Comparison of ENCODE assay signal across 33 cellular contexts in genomic region chr11:134794192-134794591, GRCh38.
"Had no signal": no experiment of that assay in that cellular context is flagged by ENCODE, and none has a peak within 500 bp of the region (broad histone marks: within the 10 kb centered on the region; RNA-seq: fewer than 3 reads in every experiment).

No MANE protein-coding gene starts in this region.

- H3K9me3 ChIP-seq: ascending aorta, breast epithelium, colonic mucosa, esophagus squamous epithelium, gastroesophageal sphincter, heart right ventricle had no signal

- H3K27me3 ChIP-seq: ascending aorta, breast epithelium, cardiac muscle cell, colonic mucosa had no signal

- H3K4me3 Mint-ChIP-seq: activated B cell treated with CpG ODN at 0.5 μM for 24 hours; activated CD8-positive, alpha-beta T cell treated with anti-CD3 and anti-CD28 coated beads for 36 hours; activated naive CD4-positive, alpha-beta T cell treated with anti-CD3 and anti-CD28 coated beads for 36 hours; activated naive CD8-positive, alpha-beta T cell treated with anti-CD3 and anti-CD28 coated beads, Interleukin-2, amount 10 ng/mL, durations not matched to agents 7 days and 5 days; activated T-cell treated with anti-CD3 and anti-CD28 coated beads, Interleukin-2, amount 50 U/mL, for 4 hours; activated T-helper 1 cell treated with anti-CD3 and anti-CD28 coated beads, Interleukin-12 subunit alpha, Interleukin-12 subunit beta, Interleukin-2, Interleukin-4 antibody, amounts not matched to agents 30 ng/mL and 10 ng/mL and 1 ng/mL, durations not matched to agents 14 hours and 24 hours and 36 hours; brain; T-helper 17 cell; T-helper 2 cell treated with Interferon-gamma antibody and Interleukin-4, amounts not matched to agents 5 μg/mL and 100 μg/mL, for 36 hours had no signal

- H3K4me1 ChIP-seq: ascending aorta, breast epithelium, colonic mucosa, esophagus squamous epithelium, gastroesophageal sphincter, heart right ventricle had no signal

- H3K27ac ChIP-seq: ascending aorta, breast epithelium, cardiac muscle cell, colonic mucosa, epithelial cell of prostate, esophagus squamous epithelium, gastroesophageal sphincter, heart right ventricle, WERI-Rb-1 had no signal

- H3K27ac Mint-ChIP-seq: activated B cell treated with CpG ODN at 0.5 μM for 24 hours; activated CD8-positive, alpha-beta T cell treated with anti-CD3 and anti-CD28 coated beads for 36 hours; activated naive CD4-positive, alpha-beta T cell treated with anti-CD3 and anti-CD28 coated beads for 36 hours; activated naive CD4-positive, alpha-beta T cell treated with anti-CD3 and anti-CD28 coated beads, Interleukin-2, amount 50 U/mL, for 72 hours; activated naive CD8-positive, alpha-beta T cell treated with anti-CD3 and anti-CD28 coated beads, Interleukin-2, amount 10 ng/mL, durations not matched to agents 7 days and 5 days; activated T-helper 1 cell treated with anti-CD3 and anti-CD28 coated beads, Interleukin-12 subunit alpha, Interleukin-12 subunit beta, Interleukin-2, Interleukin-4 antibody, amounts not matched to agents 30 ng/mL and 10 ng/mL and 1 ng/mL, durations not matched to agents 14 hours and 24 hours and 36 hours; activated T-helper 2 cell treated with anti-CD3 and anti-CD28 coated beads, Interferon-gamma antibody, Interleukin-2, Interleukin-4, amounts not matched to agents 10 μg/mL and 5 μg/mL and 100 μg/mL, durations not matched to agents 14 hours and 24 hours and 36 hours; brain; T-helper 17 cell; T-helper 2 cell treated with Interferon-gamma antibody and Interleukin-4, amounts not matched to agents 5 μg/mL and 100 μg/mL, for 36 hours had no signal

- DNase-seq: activated B cell treated with CpG ODN at 0.5 μM for 24 hours; activated CD4-positive, alpha-beta T cell treated with anti-CD3 and anti-CD28 coated beads for 48 hours; activated CD4-positive, alpha-beta T cell treated with anti-CD3 and anti-CD28 coated beads, Interleukin-2, amount 50 U/mL, for 1 hour; activated CD4-positive, alpha-beta T cell treated with anti-CD3 and anti-CD28 coated beads, Interleukin-2, amount 50 U/mL, for 48 hours; activated CD8-positive, alpha-beta memory T cell treated with anti-CD3 and anti-CD28 coated beads for 24 hours; activated CD8-positive, alpha-beta T cell treated with anti-CD3 and anti-CD28 coated beads for 36 hours; activated effector memory CD4-positive, alpha-beta T cell treated with anti-CD3 and anti-CD28 coated beads, Interleukin-2, amount 50 U/mL, for 16 hours; activated naive CD4-positive, alpha-beta T cell treated with anti-CD3 and anti-CD28 coated beads for 36 hours; activated naive CD8-positive, alpha-beta T cell treated with anti-CD3 and anti-CD28 coated beads, Interleukin-2, amount 10 ng/mL, durations not matched to agents 7 days and 5 days; activated T-cell treated with anti-CD3 and anti-CD28 coated beads, Interleukin-2, amount 50 U/mL, for 4 hours; central memory CD4-positive, alpha-beta T cell; cerebellar nuclear complex; colonic mucosa; effector CD8-positive, alpha-beta T cell; esophagus squamous epithelium; foreskin melanocyte; heart right ventricle; T-helper 17 cell; T1000; WERI-Rb-1 had no signal

- H3K4me3 ChIP-seq: ascending aorta, breast epithelium, cardiac muscle cell, colonic mucosa, esophagus squamous epithelium, gastroesophageal sphincter, heart right ventricle had no signal

- H3K36me3 ChIP-seq: ascending aorta, breast epithelium, cardiac muscle cell, colonic mucosa, esophagus squamous epithelium, gastroesophageal sphincter, heart right ventricle, WERI-Rb-1 had no signal

- ATAC-seq: activated CD4-positive, CD25-positive, alpha-beta regulatory T cell treated with anti-CD3 and anti-CD28 coated beads, Interleukin-2, amount 50 U/mL, for 24 hours; activated CD8-positive, alpha-beta T cell treated with anti-CD3 and anti-CD28 coated beads for 36 hours; activated naive CD4-positive, alpha-beta T cell treated with anti-CD3 and anti-CD28 coated beads, Interleukin-2, amount 50 U/mL, for 72 hours; activated T-cell treated with anti-CD3 and anti-CD28 coated beads, Interleukin-2, amount 50 U/mL, for 4 hours; gastroesophageal sphincter; heart right ventricle; T-helper 17 cell had no signal

- FAIRE-seq: endometrium, endothelial cell of umbilical vein had no signal

- H3K4me1 Mint-ChIP-seq: activated B cell treated with CpG ODN at 0.5 μM for 24 hours; activated naive CD8-positive, alpha-beta T cell treated with anti-CD3 and anti-CD28 coated beads, Interleukin-2, amount 10 ng/mL, durations not matched to agents 7 days and 5 days; T-helper 17 cell had no signal

- H3K36me3 Mint-ChIP-seq: activated naive CD4-positive, alpha-beta T cell treated with anti-CD3 and anti-CD28 coated beads, Interleukin-2, amount 50 U/mL, for 72 hours; activated naive CD8-positive, alpha-beta T cell treated with anti-CD3 and anti-CD28 coated beads, Interleukin-2, amount 10 ng/mL, durations not matched to agents 7 days and 5 days; brain had no signal

- H3K9me3 Mint-ChIP-seq: activated B cell treated with CpG ODN at 0.5 μM for 24 hours; activated CD8-positive, alpha-beta T cell treated with anti-CD3 and anti-CD28 coated beads for 36 hours; activated naive CD4-positive, alpha-beta T cell treated with anti-CD3 and anti-CD28 coated beads for 36 hours; activated naive CD4-positive, alpha-beta T cell treated with anti-CD3 and anti-CD28 coated beads, Interleukin-2, amount 50 U/mL, for 72 hours; activated naive CD8-positive, alpha-beta T cell treated with anti-CD3 and anti-CD28 coated beads, Interleukin-2, amount 10 ng/mL, durations not matched to agents 7 days and 5 days; activated T-cell treated with anti-CD3 and anti-CD28 coated beads, Interleukin-2, amount 50 U/mL, for 4 hours; activated T-helper 1 cell treated with anti-CD3 and anti-CD28 coated beads, Interleukin-12 subunit alpha, Interleukin-12 subunit beta, Interleukin-2, Interleukin-4 antibody, amounts not matched to agents 30 ng/mL and 10 ng/mL and 1 ng/mL, durations not matched to agents 14 hours and 24 hours and 36 hours; activated T-helper 2 cell treated with anti-CD3 and anti-CD28 coated beads, Interferon-gamma antibody, Interleukin-2, Interleukin-4, amounts not matched to agents 10 μg/mL and 5 μg/mL and 100 μg/mL, durations not matched to agents 14 hours and 24 hours and 36 hours; T-helper 2 cell treated with Interferon-gamma antibody and Interleukin-4, amounts not matched to agents 5 μg/mL and 100 μg/mL, for 36 hours had no signal
